ENCODE assay signal across 15 cellular contexts in the genomic region with DNA sequence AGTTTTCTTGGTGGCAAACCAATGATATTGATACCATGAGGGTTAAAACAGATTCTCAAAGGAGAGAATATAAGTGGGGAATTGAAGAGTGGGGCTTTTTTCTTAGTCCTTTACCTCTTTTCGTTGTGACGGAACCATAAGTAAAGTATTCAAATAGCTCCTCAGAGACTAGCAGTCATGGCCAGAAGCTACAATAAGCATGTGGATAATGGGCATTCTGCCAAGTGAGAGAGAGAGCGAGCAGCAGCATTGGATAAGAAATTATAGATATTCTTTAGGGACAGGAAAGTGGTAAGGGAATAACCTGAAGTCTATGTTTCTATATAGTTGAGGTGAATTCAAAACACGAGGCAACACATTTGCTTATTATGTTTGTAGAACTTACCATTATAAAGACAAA.
DNase-seq lines count a peak whose midpoint lies in the region; ATAC-seq and TF ChIP-seq lines count a peak whose summit lies in the region.
"Had no signal": no experiment of that assay in that cellular context is flagged by ENCODE, and none has a peak within 500 bp of the region (broad histone marks: within the 10 kb centered on the region; RNA-seq: fewer than 3 reads in every experiment).

No MANE protein-coding gene starts in this region.

- H3K9ac ChIP-seq in HUES64 (ENCODE audit: low read depth, low read length), result no peak overlapping the region

- H3K27ac ChIP-seq in HUES64 (ENCODE audit: low read depth, low read length) (peak overlapping the region; percentile 36; the same call in 1 of the 2 replicates), uterus (no peak overlapping the region)

- no peak for TF ChIP-seq CTCF in uterus (IDR thresholded peaks at IDR 0.05)

- H3K4me1 ChIP-seq in HUES64 (ENCODE audit: insufficient read depth, low read length), result peaks cover 62% of the 10 kb centered on the region
- H3K4me1 ChIP-seq in uterus, result no peaks in the 10 kb centered on the region

- DNase-seq in COLO668 (lab: John Stamatoyannopoulos, UW; ENCODE audit: unreplicated experiment) (peak; percentile 5), NCI-H460 (ENCODE audit: extremely low read depth, low read depth) (peak; percentile 73), fibroblast of peridontal ligament (ENCODE audit: extremely low read depth) (peak; percentile 23), uterus (no peak), AG08396 (ENCODE audit: low spot score) (no peak), T-helper 9 cell (no peak)
- DNase-seq: activated CD4-positive, CD25-positive, alpha-beta regulatory T cell; activated T-cell treated with anti-CD3 and anti-CD28 coated beads, Interleukin-2, amount 50 U/mL, for 4 hours; CD8-positive, alpha-beta memory T cell; islet precursor cell; Kasumi-1; natural killer cell had no signal

- 50% methylated on average over 3 of the region's 4 CpGs for WGBS in HUES64

- no peaks in the 10 kb centered on the region for H3K36me3 ChIP-seq in HUES64 (ENCODE audit: insufficient read depth, low read length)
- H3K36me3 ChIP-seq in uterus, result no peaks in the 10 kb centered on the region

- no peaks in the 10 kb centered on the region for H3K9me3 ChIP-seq in HUES64 (ENCODE audit: insufficient read depth, low read depth, low read length)
- no peaks in the 10 kb centered on the region for H3K9me3 ChIP-seq in uterus

- intact Hi-C loops in uterus (cut with DNase I; ENCODE audit: low total_unique reads), result no loop called here

- H3K4me3 ChIP-seq in HUES64 (ENCODE audit: low read length), result no peak overlapping the region
- no peak overlapping the region for H3K4me3 ChIP-seq in uterus
- H3K4me3 ChIP-seq: smooth muscle cell had no signal

- no peak for TF ChIP-seq POLR2A in uterus (IDR thresholded peaks at IDR 0.05)

- no peak for ATAC-seq in GM18861 (IDR thresholded peaks at IDR 0.05; ENCODE audit: unreplicated experiment)
- ATAC-seq: activated T-cell treated with anti-CD3 and anti-CD28 coated beads, Interleukin-2, amount 50 U/mL, for 4 hours; natural killer cell had no signal

- H3K27me3 ChIP-seq in HUES64 (ENCODE audit: insufficient read depth, low read length), result no peaks in the 10 kb centered on the region
- no peaks in the 10 kb centered on the region for H3K27me3 ChIP-seq in uterus

Comparison
In these comparisons a context has a peak if more than half of its experiments do, and no peak if none do; other contexts are left out.
1. DNase-seq: peak in COLO668 (single experiment), NCI-H460 (single experiment) and fibroblast of peridontal ligament (single experiment); none in uterus (0 of 2), AG08396 (single experiment) and T-helper 9 cell (single experiment).